12 cellular contexts compared by ENCODE assay signal in the genomic region with DNA sequence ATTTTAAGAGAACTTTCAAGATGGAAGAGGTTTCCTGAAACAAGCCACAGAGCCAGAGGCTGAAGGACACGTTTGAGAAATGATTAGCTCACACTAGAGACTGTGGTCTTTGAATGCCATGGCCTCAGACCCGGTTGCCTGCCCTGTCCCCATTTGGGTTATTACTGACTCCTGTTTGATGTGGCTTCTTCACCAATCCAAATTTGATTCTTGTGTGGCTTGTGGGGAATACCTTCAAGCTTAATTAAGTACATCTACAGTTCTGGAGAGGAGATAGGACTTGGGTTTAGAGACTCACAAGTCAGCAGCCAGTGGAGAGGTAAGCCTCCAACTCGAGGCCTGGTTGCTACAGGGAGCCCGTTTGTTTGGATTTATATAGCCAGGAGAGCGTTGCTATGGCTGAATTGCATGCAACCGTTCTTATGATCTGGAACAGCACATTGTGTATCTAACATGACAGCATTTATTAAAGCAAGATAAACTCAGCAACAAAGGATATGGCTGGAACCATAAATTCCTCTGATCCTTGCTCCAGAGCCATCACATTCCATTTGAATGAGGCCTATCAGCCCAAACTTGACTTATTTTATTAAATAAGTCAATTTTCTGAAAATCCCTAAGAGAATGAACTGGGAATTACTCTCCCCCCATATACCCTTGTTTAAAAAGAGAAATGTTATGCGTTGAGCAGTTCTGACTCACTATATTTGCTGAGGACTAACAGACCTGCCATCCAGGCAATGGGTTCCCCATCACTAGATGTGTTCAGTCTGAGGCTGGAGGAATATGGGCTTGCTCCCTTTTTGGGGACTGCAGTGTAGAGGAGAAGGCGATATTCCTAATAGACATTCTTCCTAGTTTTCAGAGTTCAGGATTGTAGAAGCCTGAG.
DNase-seq lines count a peak whose midpoint lies in the region; ATAC-seq and TF ChIP-seq lines count a peak whose summit lies in the region.
"Had no signal": no experiment of that assay in that cellular context is flagged by ENCODE, and none has a peak within 500 bp of the region (broad histone marks: within the 10 kb centered on the region; RNA-seq: fewer than 3 reads in every experiment).

No MANE protein-coding gene starts in this region.

- no peaks in the 10 kb centered on the region for H3K9me3 Mint-ChIP-seq in activated T-helper 1 cell treated with anti-CD3 and anti-CD28 coated beads, Interleukin-12 subunit alpha, Interleukin-12 subunit beta, Interleukin-2, Interleukin-4 antibody, amounts not matched to agents 30 ng/mL and 10 ng/mL and 1 ng/mL, durations not matched to agents 14 hours and 24 hours and 36 hours
- H3K9me3 Mint-ChIP-seq: GM23338 had no signal

- no peaks in the 10 kb centered on the region for H3K9me2 ChIP-seq in GM23248 (ENCODE audit: insufficient read depth)

- WGBS in GM23248 (ENCODE audit: low coverage in 1 of 2, low lambda C conversion rate in 2 of 2, missing lambda C conversion rate in 2 of 2), 2 experiments = 39 to 47% methylated on average over 8 of the region's 8 CpGs
- 60% methylated on average over 8 of the region's 8 CpGs for WGBS in suprapubic skin

- H3K4me3 Mint-ChIP-seq in activated T-helper 1 cell treated with anti-CD3 and anti-CD28 coated beads, Interleukin-12 subunit alpha, Interleukin-12 subunit beta, Interleukin-2, Interleukin-4 antibody, amounts not matched to agents 30 ng/mL and 10 ng/mL and 1 ng/mL, durations not matched to agents 14 hours and 24 hours and 36 hours = no peak overlapping the region
- H3K4me3 Mint-ChIP-seq: GM23338 had no signal

- H4K20me1 ChIP-seq in GM23248 (ENCODE audit: insufficient read depth) = no peaks in the 10 kb centered on the region

- H3K36me3 ChIP-seq in GM23248 (ENCODE audit: low read depth) = peaks cover 22% of the 10 kb centered on the region; the same call in 1 of the 2 replicates
- peaks cover 0 to 5% of the 10 kb centered on the region in 2 donors for H3K36me3 ChIP-seq in left lung
- no peaks in the 10 kb centered on the region for H3K36me3 ChIP-seq in suprapubic skin

- H3K4me1 ChIP-seq in GM23248 (ENCODE audit: insufficient read depth) = peaks cover 30% of the 10 kb centered on the region
- H3K4me1 ChIP-seq in left lung = no peaks in the 10 kb centered on the region
- no peaks in the 10 kb centered on the region for H3K4me1 ChIP-seq in suprapubic skin

- H3K27ac ChIP-seq in GM23248 (peak overlapping the region; percentile 47), left lung (peak overlapping the region in 1 of 2 donors; percentile 55), suprapubic skin (peak overlapping the region; percentile 17)

- no peak for TF ChIP-seq CTCF in left lung (IDR thresholded peaks at IDR 0.05)
- TF ChIP-seq CTCF in suprapubic skin (IDR thresholded peaks at IDR 0.05) = no peak

- intact Hi-C loops in left lung (cut with DNase I) = loop anchor here in 1 of 2 donors (10.0 kb wide), 1 partner anchor 334 kb away; the partner anchor contains the start of gene TEX48
- intact Hi-C loops in activated T-helper 1 cell treated with anti-CD3 and anti-CD28 coated beads, Interleukin-12 subunit alpha, Interleukin-12 subunit beta, Interleukin-2, Interleukin-4 antibody, amounts not matched to agents 30 ng/mL and 10 ng/mL and 1 ng/mL, durations not matched to agents 14 hours and 24 hours and 36 hours (cut with micrococcal nuclease) = no loop called here

- no peaks in the 10 kb centered on the region for H3K27me3 ChIP-seq in GM23248 (replicated peaks; ENCODE audit: insufficient read depth)
- H3K27me3 ChIP-seq in left lung = no peaks in the 10 kb centered on the region
- H3K27me3 ChIP-seq in suprapubic skin = no peaks in the 10 kb centered on the region

- no peak for TF ChIP-seq POLR2A in suprapubic skin (IDR thresholded peaks at IDR 0.05)

- 0 out of 2 replicates have a peak overlapping the region, but pooled peaks have one; percentile 13 for H3K9ac ChIP-seq in GM23248

- H3K36me3 Mint-ChIP-seq in activated T-helper 1 cell treated with anti-CD3 and anti-CD28 coated beads, Interleukin-12 subunit alpha, Interleukin-12 subunit beta, Interleukin-2, Interleukin-4 antibody, amounts not matched to agents 30 ng/mL and 10 ng/mL and 1 ng/mL, durations not matched to agents 14 hours and 24 hours and 36 hours (ENCODE audit: low read depth) = peaks cover 3% of the 10 kb centered on the region

- H3K4me3 ChIP-seq in GM23248 (no peak overlapping the region), left lung (no peak overlapping the region), suprapubic skin (no peak overlapping the region)
- H3K4me3 ChIP-seq: GM23338 had no signal

- in situ Hi-C loops in GM23248 (cut with MboI) = no loop called here
- in situ Hi-C loops in ACHN (cut with HindIII; ENCODE audit: low pct_ligation_motif_present, low pct_unique_long_range_greater_than_20kb, low sequenced_read_pairs) = no loop called here

- peaks cover 3% of the 10 kb centered on the region for H3K27me3 Mint-ChIP-seq in activated T-helper 1 cell treated with anti-CD3 and anti-CD28 coated beads, Interleukin-12 subunit alpha, Interleukin-12 subunit beta, Interleukin-2, Interleukin-4 antibody, amounts not matched to agents 30 ng/mL and 10 ng/mL and 1 ng/mL, durations not matched to agents 14 hours and 24 hours and 36 hours (ENCODE audit: insufficient read depth)

- H3K79me2 ChIP-seq in GM23248 (ENCODE audit: insufficient read depth) = no peaks in the 10 kb centered on the region

- peak; percentile 85 for DNase-seq in GM23248
- DNase-seq in amniotic stem cell (lab: John Stamatoyannopoulos, UW) = peak; percentile 89
- DNase-seq in left lung = no peak
- DNase-seq in suprapubic skin (ENCODE audit: low spot score in 2 of 2) = no peak
- DNase-seq in activated T-helper 1 cell treated with anti-CD3 and anti-CD28 coated beads, Interleukin-12 subunit alpha, Interleukin-12 subunit beta, Interleukin-2, Interleukin-4 antibody, amounts not matched to agents 30 ng/mL and 10 ng/mL and 1 ng/mL, durations not matched to agents 14 hours and 24 hours and 36 hours (ENCODE audit: low spot score) = no peak
- DNase-seq in ACHN = no peak
- DNase-seq: activated CD4-positive, alpha-beta T cell treated with anti-CD3 and anti-CD28 coated beads, Interleukin-2, amount 50 U/mL, for 48 hours; anterior cingulate cortex; NCI-H82 had no signal

- H2AFZ ChIP-seq in GM23248 = no peak overlapping the region
- H2AFZ ChIP-seq: GM23338 had no signal

- TF ChIP-seq EP300 in suprapubic skin (IDR thresholded peaks at IDR 0.05) = peak; percentile 89

- H3K9me3 ChIP-seq in GM23248 (ENCODE audit: low read depth) (no peaks in the 10 kb centered on the region), left lung (no peaks in the 10 kb centered on the region), suprapubic skin (no peaks in the 10 kb centered on the region)

- no peak overlapping the region for H3K4me2 ChIP-seq in GM23248 (ENCODE audit: unreplicated experiment)
- H3K4me2 ChIP-seq: GM23338 had no signal

- ATAC-seq in left lung = peak; percentile 34
- no peak for ATAC-seq in GM21367 (IDR thresholded peaks at IDR 0.05; ENCODE audit: unreplicated experiment)
- ATAC-seq in GM18498 (IDR thresholded peaks at IDR 0.05; ENCODE audit: unreplicated experiment) = no peak
- ATAC-seq: GM23338 had no signal

- H3K4me1 Mint-ChIP-seq in activated T-helper 1 cell treated with anti-CD3 and anti-CD28 coated beads, Interleukin-12 subunit alpha, Interleukin-12 subunit beta, Interleukin-2, Interleukin-4 antibody, amounts not matched to agents 30 ng/mL and 10 ng/mL and 1 ng/mL, durations not matched to agents 14 hours and 24 hours and 36 hours (ENCODE audit: low read depth) = peaks cover 38% of the 10 kb centered on the region
- H3K4me1 Mint-ChIP-seq: GM23338 had no signal

- H3K27ac Mint-ChIP-seq in activated T-helper 1 cell treated with anti-CD3 and anti-CD28 coated beads, Interleukin-12 subunit alpha, Interleukin-12 subunit beta, Interleukin-2, Interleukin-4 antibody, amounts not matched to agents 30 ng/mL and 10 ng/mL and 1 ng/mL, durations not matched to agents 14 hours and 24 hours and 36 hours = no peak overlapping the region
- H3K27ac Mint-ChIP-seq: GM23338 had no signal

- H3F3A ChIP-seq in GM23248 (ENCODE audit: insufficient read depth) = peaks cover 50% of the 10 kb centered on the region

Comparison
In these comparisons a context has a peak if more than half of its experiments do, and no peak if none do; other contexts are left out.
1. DNase-seq: peak in GM23248 (single experiment) and amniotic stem cell (single experiment); none in left lung (0 of 2), suprapubic skin (0 of 2), activated T-helper 1 cell treated with anti-CD3 and anti-CD28 coated beads, Interleukin-12 subunit alpha, Interleukin-12 subunit beta, Interleukin-2, Interleukin-4 antibody, amounts not matched to agents 30 ng/mL and 10 ng/mL and 1 ng/mL, durations not matched to agents 14 hours and 24 hours and 36 hours (single experiment) and ACHN (single experiment).